ENCODE assay signal across 2 cellular contexts in the genomic region with DNA sequence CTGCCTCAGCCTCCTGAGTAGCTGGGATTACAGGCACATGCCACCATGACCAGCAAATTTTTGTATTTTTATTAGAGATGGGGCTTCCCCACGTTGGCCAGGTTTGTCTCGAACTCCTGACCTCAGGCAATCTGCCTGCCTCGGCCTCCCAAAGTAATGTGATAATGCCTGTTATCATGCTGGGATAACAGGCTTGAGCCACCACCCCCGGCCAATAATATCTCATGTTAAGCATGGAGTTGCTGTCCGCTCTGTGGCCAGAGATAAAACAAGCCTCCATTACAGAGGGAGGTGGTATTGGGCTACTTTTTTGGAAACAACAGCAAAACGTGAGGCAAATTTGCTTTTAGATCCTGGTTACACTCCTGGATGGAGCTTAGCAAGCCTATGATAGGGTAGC. TPM values are rescaled to one million over a fixed set of nuclear protein-coding genes. Genes with fewer than 3 reads are reported as not detected.
"Had no signal": no experiment of that assay in that cellular context is flagged by ENCODE, and none has a peak within 500 bp of the region (broad histone marks: within the 10 kb centered on the region; RNA-seq: fewer than 3 reads in every experiment).

No MANE protein-coding gene starts in this region.

RNA-seq across cellular contexts. Expression of gene ALG1L2, which starts 32.9 kb away (rescaled TPM):
- total RNA-seq: G401, GM12878 had no signal
